15 cellular contexts compared by ENCODE assay signal in genomic region chr17:19380551-19381284, GRCh38. TPM values are rescaled to one million over a fixed set of nuclear protein-coding genes. Genes with fewer than 3 reads are reported as not detected.
DNase-seq lines count a peak whose midpoint lies in the region; ATAC-seq and TF ChIP-seq lines count a peak whose summit lies in the region.
"Had no signal": no experiment of that assay in that cellular context is flagged by ENCODE, and none has a peak within 500 bp of the region (broad histone marks: within the 10 kb centered on the region; RNA-seq: fewer than 3 reads in every experiment).

No MANE protein-coding gene starts in this region.

- no peak for ATAC-seq in left cardiac atrium
- no peak for ATAC-seq in HG03520 (IDR thresholded peaks at IDR 0.05; ENCODE audit: unreplicated experiment)
- ATAC-seq: activated T-helper 17 cell treated with anti-CD3 and anti-CD28 coated beads, Interleukin-2, amount 50 U/mL, for 72 hours; left ventricle myocardium superior had no signal

- H3K36me3 Mint-ChIP-seq in endodermal cell (ENCODE audit: low read depth) = peaks cover 54% of the 10 kb centered on the region
- peaks cover 9% of the 10 kb centered on the region for H3K36me3 Mint-ChIP-seq in neural crest cell (ENCODE audit: low read depth)

- no peak overlapping the region for H3K9ac ChIP-seq in endodermal cell (ENCODE audit: extremely low read depth, low read length, poor library complexity, severe bottlenecking)

- H3K9me3 ChIP-seq in right atrium auricular region = no peaks in the 10 kb centered on the region
- no peaks in the 10 kb centered on the region for H3K9me3 ChIP-seq in endodermal cell (ENCODE audit: control insufficient read depth, low read length)
- H3K9me3 ChIP-seq: Caco-2 had no signal

- no peak overlapping the region for H3K4me3 ChIP-seq in right atrium auricular region
- H3K4me3 ChIP-seq in endodermal cell (ENCODE audit: low read length) = peak overlapping the region; percentile 97

- H3K27ac ChIP-seq in right atrium auricular region = no peak overlapping the region
- H3K27ac ChIP-seq in endodermal cell (ENCODE audit: low read depth, low read length) = no peak overlapping the region

- no peak for TF ChIP-seq CTCF in right atrium auricular region (IDR thresholded peaks at IDR 0.05)
- TF ChIP-seq CTCF in endodermal cell (conservative IDR thresholded peaks at IDR 0.05) = no peak
- no peak for TF ChIP-seq CTCF in neural crest cell (conservative IDR thresholded peaks at IDR 0.05)

- H3K36me3 ChIP-seq in right atrium auricular region (peaks cover 46% of the 10 kb centered on the region), endodermal cell (ENCODE audit: control insufficient read depth, insufficient read depth, low read length) (peaks cover 60% of the 10 kb centered on the region)

- 94 to 98% methylated on average over 25 to 27 of the region's 27 CpGs for WGBS in endodermal cell (ENCODE audit: insufficient coverage in 1 of 2, insufficient read length in 1 of 2), 2 experiments

- H3K4me1 ChIP-seq in right atrium auricular region = peaks cover 0 to 41% of the 10 kb centered on the region in 2 donors
- H3K4me1 ChIP-seq in endodermal cell (ENCODE audit: control insufficient read depth, insufficient read depth, low read length) = peaks cover 13% of the 10 kb centered on the region

- H3K4me3 Mint-ChIP-seq in endodermal cell = peak overlapping the region; percentile 25
- peak overlapping the region; percentile 67 for H3K4me3 Mint-ChIP-seq in neural crest cell

- peaks cover 38% of the 10 kb centered on the region for H3K4me1 Mint-ChIP-seq in endodermal cell
- H3K4me1 Mint-ChIP-seq in neural crest cell = peaks cover 25% of the 10 kb centered on the region
- H3K4me1 Mint-ChIP-seq: activated T-helper 17 cell treated with anti-CD3 and anti-CD28 coated beads, Interleukin-2, amount 50 U/mL, for 72 hours had no signal

- H3K27me3 Mint-ChIP-seq in endodermal cell (ENCODE audit: insufficient read depth) (no peaks in the 10 kb centered on the region), neural crest cell (ENCODE audit: low read depth) (no peaks in the 10 kb centered on the region)
- H3K27me3 Mint-ChIP-seq: activated T-helper 17 cell treated with anti-CD3 and anti-CD28 coated beads, Interleukin-2, amount 50 U/mL, for 72 hours had no signal

- H3K27ac Mint-ChIP-seq in endodermal cell = peak overlapping the region; percentile 39
- no peak overlapping the region for H3K27ac Mint-ChIP-seq in neural crest cell (ENCODE audit: unreplicated experiment)
- H3K27ac Mint-ChIP-seq: activated T-helper 17 cell treated with anti-CD3 and anti-CD28 coated beads, Interleukin-2, amount 50 U/mL, for 72 hours had no signal

- H3K27me3 ChIP-seq in right atrium auricular region (no peaks in the 10 kb centered on the region), endodermal cell (ENCODE audit: control insufficient read depth, insufficient read depth, low read length, poor library complexity, severe bottlenecking) (no peaks in the 10 kb centered on the region)

- DNase-seq in left cardiac atrium (peak; percentile 29), right atrium auricular region (ENCODE audit: low spot score) (no peak), endodermal cell (no peak), neural crest cell (ENCODE audit: low read depth, low spot score) (no peak), HuH-7 (ENCODE audit: low spot score) (no peak), AML-193 (lab: John Stamatoyannopoulos, UW) (no peak), nucleus accumbens (lab: John Stamatoyannopoulos, UW) (no peak)
- DNase-seq: Caco-2; EL; foreskin fibroblast; left ventricle myocardium superior; stimulated activated naive CD4-positive, alpha-beta T cell treated with Interleukin-2 at 50 U/mL for 16 hours had no signal

- intact Hi-C loops in left cardiac atrium (cut with DNase I) = no loop called here

- no peaks in the 10 kb centered on the region for H3K9me3 Mint-ChIP-seq in endodermal cell
- H3K9me3 Mint-ChIP-seq in neural crest cell = no peaks in the 10 kb centered on the region
- H3K9me3 Mint-ChIP-seq: activated T-helper 17 cell treated with anti-CD3 and anti-CD28 coated beads, Interleukin-2, amount 50 U/mL, for 72 hours had no signal

RNA-seq across cellular contexts. Expression of gene MAPK7, which starts 2.4 kb away (rescaled TPM):
- 10 to 100 TPM; 13.8 to 15.1 TPM for total RNA-seq in left cardiac atrium
- total RNA-seq in right atrium auricular region = 10 to 100 TPM; 15.9 to 17.8 TPM
- total RNA-seq in endodermal cell = 10 to 100 TPM; 33.3 to 53.4 TPM
- 29.3 TPM for polyA plus RNA-seq in endodermal cell (2013, experiment 1 of 2)
- 25.5 TPM for polyA plus RNA-seq in endodermal cell (2013, experiment 2 of 2)
- 39.3 and 39.5 TPM in 2 replicates for total RNA-seq in neural crest cell

RNA-seq across cellular contexts. Expression of gene MFAP4, which starts 6.3 kb away (rescaled TPM):
- total RNA-seq in left cardiac atrium (100 to 1,000 TPM in 1 of 2 donors, 10 to 100 TPM in 1; 44.8 to 104 TPM), right atrium auricular region (100 to 1,000 TPM in 1 of 2 donors, 10 to 100 TPM in 1; 78.5 to 104 TPM), endodermal cell (10 to 100 TPM; 11.1 to 36.8 TPM), neural crest cell (0.26 and 0.43 TPM in 2 replicates)
- polyA plus RNA-seq in endodermal cell (2013, experiment 1 of 2) = 20.4 TPM
- 18.1 TPM for polyA plus RNA-seq in endodermal cell (2013, experiment 2 of 2)
- total RNA-seq: activated T-helper 17 cell treated with anti-CD3 and anti-CD28 coated beads, Interleukin-2, amount 50 U/mL, for 72 hours; Caco-2; M059J had no signal

RNA-seq across cellular contexts. Expression of gene B9D1, which starts 18.2 kb away (rescaled TPM):
- total RNA-seq in left cardiac atrium (1 to 10 TPM; 7.3 to 8.4 TPM), right atrium auricular region (10 to 100 TPM; 18.7 to 24.6 TPM), endodermal cell (10 to 100 TPM; 37.7 to 42.8 TPM), neural crest cell (15.4 and 17.9 TPM in 2 replicates)
- polyA plus RNA-seq in endodermal cell (2013, experiment 1 of 2) = 28.5 TPM
- 25.0 TPM for polyA plus RNA-seq in endodermal cell (2013, experiment 2 of 2)

RNA-seq across cellular contexts. Expression of gene RNF112, which starts 30.3 kb away (rescaled TPM):
- total RNA-seq in left cardiac atrium (1 to 10 TPM; 2.5 to 6.8 TPM), right atrium auricular region (1 to 10 TPM in 1 of 2 donors, under 1 TPM in 1; 0.67 to 1.2 TPM), endodermal cell (1 to 10 TPM; 1.1 to 1.9 TPM), neural crest cell (0.84 and 1.2 TPM in 2 replicates)
- 1.4 TPM for polyA plus RNA-seq in endodermal cell (2013, experiment 1 of 2)
- 1.1 TPM for polyA plus RNA-seq in endodermal cell (2013, experiment 2 of 2)
- total RNA-seq: Caco-2 had no signal
